Comparison of ENCODE assay signal across 19 cellular contexts in genomic region chr12:103834897-103835390, GRCh38. TPM values are rescaled to one million over a fixed set of nuclear protein-coding genes. Genes with fewer than 3 reads are reported as not detected.
DNase-seq lines count a peak whose midpoint lies in the region; ATAC-seq and TF ChIP-seq lines count a peak whose summit lies in the region.
"Had no signal": no experiment of that assay in that cellular context is flagged by ENCODE, and none has a peak within 500 bp of the region (broad histone marks: within the 10 kb centered on the region; RNA-seq: fewer than 3 reads in every experiment).

No MANE protein-coding gene starts in this region.

- peaks cover 25% of the 10 kb centered on the region; the same call in 1 of the 2 replicates for H4K20me1 ChIP-seq in BLaER1

- TF ChIP-seq CTCF in ascending aorta (IDR thresholded peaks at IDR 0.05) (no peak), glutamatergic neuron (IDR thresholded peaks at IDR 0.05; ENCODE audit: partially characterized antibody, unreplicated experiment) (no peak), osteocyte (IDR thresholded peaks at IDR 0.05) (no peak), progenitor cell of endocrine pancreas (IDR thresholded peaks at IDR 0.05; ENCODE audit: unreplicated experiment) (no peak), GM10266 (IDR thresholded peaks at IDR 0.05; ENCODE audit: control insufficient read depth, insufficient read depth, low read depth, missing control alignments) (no peak)

- no peak overlapping the region for H3K4me3 ChIP-seq in BLaER1
- H3K4me3 ChIP-seq in ascending aorta = peak overlapping the region in 1 of 2 donors; percentile 27
- H3K4me3 ChIP-seq: HAP-1 had no signal

- H3K27ac Mint-ChIP-seq in glutamatergic neuron (ENCODE audit: unreplicated experiment) (no peak overlapping the region), osteocyte (ENCODE audit: unreplicated experiment) (peak overlapping the region; percentile 70), progenitor cell of endocrine pancreas (no peak overlapping the region)

- intact Hi-C loops in ascending aorta (cut with DNase I) = loop anchor here (5.0 kb wide), 1 partner anchor 63 kb away; no protein-coding TSS in a partner anchor

- no peak overlapping the region for H3K9ac ChIP-seq in BLaER1

- H3K4me3 Mint-ChIP-seq in glutamatergic neuron (ENCODE audit: unreplicated experiment) (no peak overlapping the region), osteocyte (ENCODE audit: unreplicated experiment) (no peak overlapping the region), progenitor cell of endocrine pancreas (ENCODE audit: low read depth) (no peak overlapping the region)

- no peaks in the 10 kb centered on the region for H3K27me3 ChIP-seq in BLaER1
- H3K27me3 ChIP-seq in ascending aorta = no peaks in the 10 kb centered on the region

- no peak for ATAC-seq in GM21360 (IDR thresholded peaks at IDR 0.05; ENCODE audit: unreplicated experiment)

- peak overlapping the region; percentile 28; the same call in 1 of the 2 replicates for H3K4me2 ChIP-seq in BLaER1

- H3K4me1 ChIP-seq in BLaER1 = peaks cover 26% of the 10 kb centered on the region
- peaks cover 0 to 28% of the 10 kb centered on the region in 2 donors for H3K4me1 ChIP-seq in ascending aorta

- H3K36me3 ChIP-seq in BLaER1 (peaks cover 22% of the 10 kb centered on the region), ascending aorta (no peaks in the 10 kb centered on the region)
- H3K36me3 ChIP-seq: HAP-1 had no signal

- H3K4me1 Mint-ChIP-seq in glutamatergic neuron (ENCODE audit: low read depth, unreplicated experiment) = peaks cover 7% of the 10 kb centered on the region
- peaks cover 53% of the 10 kb centered on the region for H3K4me1 Mint-ChIP-seq in osteocyte (ENCODE audit: unreplicated experiment)
- H3K4me1 Mint-ChIP-seq in progenitor cell of endocrine pancreas (ENCODE audit: low read depth) = peaks cover 28% of the 10 kb centered on the region

- no peak overlapping the region for H3K27ac ChIP-seq in BLaER1
- peak overlapping the region; percentile 70 to 71 for H3K27ac ChIP-seq in ascending aorta
- H3K27ac ChIP-seq: 22Rv1 had no signal

- H3K9me3 Mint-ChIP-seq in glutamatergic neuron (ENCODE audit: unreplicated experiment) (no peaks in the 10 kb centered on the region), osteocyte (ENCODE audit: unreplicated experiment) (peaks cover 10% of the 10 kb centered on the region), progenitor cell of endocrine pancreas (ENCODE audit: low read depth) (peaks cover 15% of the 10 kb centered on the region)

- H3K36me3 Mint-ChIP-seq in glutamatergic neuron (ENCODE audit: unreplicated experiment) (peaks cover 13% of the 10 kb centered on the region), osteocyte (ENCODE audit: unreplicated experiment) (peaks cover 3% of the 10 kb centered on the region), progenitor cell of endocrine pancreas (ENCODE audit: insufficient read depth) (peaks cover 12% of the 10 kb centered on the region)

- DNase-seq in ascending aorta (ENCODE audit: low spot score in 2 of 2) (no peak), glutamatergic neuron (peak; percentile 20), osteocyte (ENCODE audit: extremely low spot score, unreplicated experiment) (no peak), T1000 (lab: John Stamatoyannopoulos, UW) (no peak), progenitor cell of endocrine pancreas (ENCODE audit: low spot score, unreplicated experiment) (no peak), GM10266 (ENCODE audit: extremely low spot score) (no peak)
- DNase-seq: C1 segment of cervical spinal cord, COR-L47, KBM-7, NCI-H1048, NCI-H146, NCI-H2081 treated with DMSO at 0.1 percent for 48 hours, NCI-H226, NCI-H774, SHP77 treated with DMSO at 0.1 percent for 48 hours had no signal

- H3K27me3 Mint-ChIP-seq in glutamatergic neuron (ENCODE audit: unreplicated experiment) (no peaks in the 10 kb centered on the region), osteocyte (ENCODE audit: unreplicated experiment) (no peaks in the 10 kb centered on the region), progenitor cell of endocrine pancreas (peaks cover 9% of the 10 kb centered on the region)

- peaks cover 27% of the 10 kb centered on the region for H3K9me3 ChIP-seq in BLaER1
- no peaks in the 10 kb centered on the region for H3K9me3 ChIP-seq in ascending aorta

RNA-seq across cellular contexts. Expression of gene NT5DC3, which starts 6.1 kb away (rescaled TPM):
- total RNA-seq in ascending aorta (6.6 TPM), glutamatergic neuron (ENCODE audit: unreplicated experiment) (2.1 TPM), osteocyte (11.3 and 12.5 TPM in 2 replicates), progenitor cell of endocrine pancreas (13.9 and 15.4 TPM in 2 replicates)
